ENCODE assay signal across 8 cellular contexts in the genomic region with DNA sequence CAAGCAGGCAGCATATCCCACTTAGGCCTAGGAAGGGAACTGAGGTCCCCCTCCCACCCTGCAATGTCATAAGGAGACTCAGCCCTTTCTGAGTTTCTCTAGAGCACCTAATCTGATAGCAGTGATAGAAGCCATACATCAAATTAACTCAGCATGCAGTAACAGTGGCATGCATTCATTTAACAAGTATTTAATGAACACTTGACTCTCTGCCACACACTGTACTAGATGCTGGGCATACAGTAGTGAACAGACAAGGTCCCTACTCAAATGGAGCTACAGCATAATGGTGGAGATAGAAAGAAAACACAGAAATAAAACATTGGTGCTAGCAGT. TPM values are rescaled to one million over a fixed set of nuclear protein-coding genes. Genes with fewer than 3 reads are reported as not detected.
DNase-seq lines count a peak whose midpoint lies in the region; ATAC-seq and TF ChIP-seq lines count a peak whose summit lies in the region.

No MANE protein-coding gene starts in this region.

- H3K4me3 Mint-ChIP-seq in H9 = no peak overlapping the region
- peak overlapping the region; percentile 87 for H3K4me3 Mint-ChIP-seq in activated T-helper 17 cell treated with anti-CD3 and anti-CD28 coated beads, Interleukin-2, amount 50 U/mL, for 72 hours

- no peak overlapping the region for H2BK15ac ChIP-seq in H9 (ENCODE audit: low read depth, low read length)

- no peak overlapping the region for H3K4me3 ChIP-seq in muscle layer of colon (ENCODE audit: low read depth in 1 of 2, low read length in 2 of 2)

- H3K9ac ChIP-seq in H9 (ENCODE audit: extremely low read depth, insufficient read length, low read length) = no peak overlapping the region
- peak overlapping the region; percentile 5 for H3K9ac ChIP-seq in muscle layer of colon (ENCODE audit: low read length)

- H3K56ac ChIP-seq in H9 (ENCODE audit: insufficient read length, low read depth, low read length) = no peak overlapping the region

- H3K79me2 ChIP-seq in H9 (ENCODE audit: insufficient read depth, low read length) = no peaks in the 10 kb centered on the region

- no peak overlapping the region for H2BK12ac ChIP-seq in H9 (ENCODE audit: insufficient read length, low read depth, low read length)

- peaks cover 2% of the 10 kb centered on the region for H3K36me3 ChIP-seq in muscle layer of colon (ENCODE audit: insufficient read depth, low read length)

- no peaks in the 10 kb centered on the region for H3K23me2 ChIP-seq in H9 (ENCODE audit: insufficient read length, low read depth, low read length, poor library complexity, severe bottlenecking)

- DNase-seq in H9 (no peak), RKO (ENCODE audit: low spot score) (no peak)
- DNase-seq in NK-92 treated with Interleukin-12 subunit alpha and Interleukin-12 subunit beta, amount 100 ng/mL, for 24 hours (lab: John Stamatoyannopoulos, UW) = no peak

- no peaks in the 10 kb centered on the region; the same call in 1 of the 2 replicates for H3K4me1 ChIP-seq in H9 (ENCODE audit: insufficient read depth, low read length)
- H3K4me1 ChIP-seq in muscle layer of colon (ENCODE audit: insufficient read depth, low read length) = peaks cover 93% of the 10 kb centered on the region

- H4K8ac ChIP-seq in H9 (replicated peaks; ENCODE audit: insufficient read length, low read depth, low read length) = no peak overlapping the region

- peak overlapping the region; percentile 62 for H3K27ac ChIP-seq in 22Rv1
- H3K27ac ChIP-seq in H9 (ENCODE audit: insufficient read length, low read depth, low read length) = no peak overlapping the region
- peak overlapping the region; percentile 79 for H3K27ac ChIP-seq in muscle layer of colon (ENCODE audit: low read depth, low read length)

- H3K27me3 ChIP-seq in H9 (ENCODE audit: insufficient read depth, low read length) (no peaks in the 10 kb centered on the region), muscle layer of colon (ENCODE audit: control insufficient read depth in 1 of 2, insufficient read depth in 2 of 2, low read length in 2 of 2) (no peaks in the 10 kb centered on the region)

- no peak for TF ChIP-seq CTCF in 22Rv1 (IDR thresholded peaks at IDR 0.05)
- no peak for TF ChIP-seq CTCF in H9 (conservative IDR thresholded peaks at IDR 0.05)

- H3K9me3 Mint-ChIP-seq in H9 = no peaks in the 10 kb centered on the region
- no peaks in the 10 kb centered on the region for H3K9me3 Mint-ChIP-seq in activated T-helper 17 cell treated with anti-CD3 and anti-CD28 coated beads, Interleukin-2, amount 50 U/mL, for 72 hours

- no peaks in the 10 kb centered on the region for H3K36me3 Mint-ChIP-seq in H9 (ENCODE audit: insufficient read depth in 1 of 3, low read depth in 3 of 3)
- H3K36me3 Mint-ChIP-seq in activated T-helper 17 cell treated with anti-CD3 and anti-CD28 coated beads, Interleukin-2, amount 50 U/mL, for 72 hours (ENCODE audit: low read depth) = peaks cover 56% of the 10 kb centered on the region

- no peak overlapping the region for H2BK5ac ChIP-seq in H9 (ENCODE audit: insufficient read length, low read length)

- H3K9me3 ChIP-seq in H9 (ENCODE audit: control insufficient read depth, low read depth, low read length) (no peaks in the 10 kb centered on the region), muscle layer of colon (ENCODE audit: low read length) (no peaks in the 10 kb centered on the region)

- H4K5ac ChIP-seq in H9 (ENCODE audit: insufficient read length, low read depth, low read length) = no peak overlapping the region

- H4K20me1 ChIP-seq in H9 (ENCODE audit: control insufficient read depth, insufficient read depth, insufficient read length) = no peaks in the 10 kb centered on the region

- H3T11ph ChIP-seq in H9 (ENCODE audit: low read length) = no peak overlapping the region

- no peak overlapping the region for H4K91ac ChIP-seq in H9 (ENCODE audit: insufficient read length, low read depth, low read length)

- no peak for ATAC-seq in activated T-helper 17 cell treated with anti-CD3 and anti-CD28 coated beads, Interleukin-2, amount 50 U/mL, for 72 hours (replicated peaks)
- ATAC-seq in GM21619 (IDR thresholded peaks at IDR 0.05; ENCODE audit: unreplicated experiment) = no peak
- ATAC-seq in GM18870 (IDR thresholded peaks at IDR 0.05; ENCODE audit: unreplicated experiment) = no peak

- H3K27ac Mint-ChIP-seq in H9 = no peak overlapping the region; a peak in 1 of 7 replicates
- H3K27ac Mint-ChIP-seq in activated T-helper 17 cell treated with anti-CD3 and anti-CD28 coated beads, Interleukin-2, amount 50 U/mL, for 72 hours = peak overlapping the region; percentile 92

- no peak overlapping the region for H3K4me2 ChIP-seq in H9 (ENCODE audit: insufficient read depth, insufficient read length, low read length)

- peaks cover 18 to 19% of the 10 kb centered on the region in 2 experiments for H3K4me1 Mint-ChIP-seq in H9
- peaks cover 80% of the 10 kb centered on the region for H3K4me1 Mint-ChIP-seq in activated T-helper 17 cell treated with anti-CD3 and anti-CD28 coated beads, Interleukin-2, amount 50 U/mL, for 72 hours

- no peaks in the 10 kb centered on the region for H3K27me3 Mint-ChIP-seq in H9 (ENCODE audit: low read depth)
- H3K27me3 Mint-ChIP-seq in activated T-helper 17 cell treated with anti-CD3 and anti-CD28 coated beads, Interleukin-2, amount 50 U/mL, for 72 hours = no peaks in the 10 kb centered on the region

- H3K14ac ChIP-seq in H9 (ENCODE audit: insufficient read depth, low read length) = no peak overlapping the region

- H2AFZ ChIP-seq in H9 (ENCODE audit: low read length) = no peak overlapping the region

- no peaks in the 10 kb centered on the region for H3K79me1 ChIP-seq in H9 (ENCODE audit: insufficient read depth, low read depth, low read length, poor library complexity, severe bottlenecking)

- no peak overlapping the region for H2AK5ac ChIP-seq in H9 (ENCODE audit: insufficient read length, low read length)

- no peak overlapping the region for H2BK20ac ChIP-seq in H9 (ENCODE audit: low read depth, low read length, poor library complexity, severe bottlenecking)

- H3K23ac ChIP-seq in H9 (ENCODE audit: insufficient read length, low read depth, low read length) = no peak overlapping the region

- peak overlapping the region; percentile 0 for H3K18ac ChIP-seq in H9 (ENCODE audit: insufficient read length, low read depth, low read length)

- no peak overlapping the region for H2BK120ac ChIP-seq in H9 (ENCODE audit: low read depth, low read length, poor library complexity, severe bottlenecking)

- no peak overlapping the region for H3K4ac ChIP-seq in H9 (ENCODE audit: low read depth, low read length)

RNA-seq across cellular contexts. Expression of a gene that starts 58.6 kb away (rescaled TPM):
- 3.4 and 3.9 TPM in 2 replicates for total RNA-seq in H9 (2021)
- 1 to 10 TPM; 3.2 to 3.5 TPM for total RNA-seq in activated T-helper 17 cell treated with anti-CD3 and anti-CD28 coated beads, Interleukin-2, amount 50 U/mL, for 72 hours
